Comparison of ENCODE assay signal across 21 cellular contexts in the genomic region with DNA sequence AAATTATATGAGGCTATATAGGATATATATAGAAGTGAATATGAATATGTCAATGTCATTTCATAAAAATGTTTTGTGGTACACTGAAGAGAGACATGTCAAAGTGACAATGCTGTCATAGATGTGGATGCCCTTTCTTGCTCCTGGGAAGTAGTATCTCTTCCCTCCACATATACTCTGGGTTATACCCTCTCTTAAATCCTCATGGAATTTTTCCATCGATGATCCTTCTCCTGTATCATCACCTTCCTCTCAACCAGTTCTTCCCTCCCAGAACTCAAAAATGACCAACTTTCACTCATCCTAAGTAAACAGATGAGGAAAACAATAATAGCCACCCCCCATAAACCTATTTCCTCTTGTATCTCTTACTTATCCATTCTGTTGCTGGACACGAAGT.
"Had no signal": no experiment of that assay in that cellular context is flagged by ENCODE, and none has a peak within 500 bp of the region (broad histone marks: within the 10 kb centered on the region; RNA-seq: fewer than 3 reads in every experiment).

No MANE protein-coding gene starts in this region.

- H3K27ac ChIP-seq: epithelial cell of prostate, foreskin keratinocyte, lower lobe of right lung, suprapubic skin, transverse colon had no signal

- ATAC-seq: activated CD8-positive, alpha-beta T cell treated with anti-CD3 and anti-CD28 coated beads, Interleukin-2, amount 10 ng/mL, durations not matched to agents 7 days and 5 days; foreskin keratinocyte; lower lobe of right lung; stimulated activated naive CD8-positive, alpha-beta T cell treated with anti-CD3 and anti-CD28 coated beads, Interleukin-15, Interleukin-2, amounts not matched to agents 100 U/mL and 50 U/mL, for 24 hours had no signal

- H3K9me3 Mint-ChIP-seq: activated CD4-positive, alpha-beta T cell treated with anti-CD3 and anti-CD28 coated beads, Interleukin-2, amount 10 ng/mL, durations not matched to agents 24 days and 14 days; activated naive CD4-positive, alpha-beta T cell treated with anti-CD3 and anti-CD28 coated beads for 36 hours; activated T-cell treated with anti-CD3 and anti-CD28 coated beads, Interleukin-2, amount 50 U/mL, for 24 hours; dendritic cell treated with granulocyte-macrophage colony-stimulating factor and Interleukin-4, amounts not matched to agents 40 ng/mL and 50 ng/mL, for 4 days had no signal

- H3K27ac Mint-ChIP-seq: activated CD4-positive, alpha-beta T cell treated with anti-CD3 and anti-CD28 coated beads, Interleukin-2, amount 10 ng/mL, durations not matched to agents 24 days and 14 days; activated CD8-positive, alpha-beta T cell treated with anti-CD3 and anti-CD28 coated beads, Interleukin-2, amount 10 ng/mL, durations not matched to agents 7 days and 5 days; activated naive CD4-positive, alpha-beta T cell treated with anti-CD3 and anti-CD28 coated beads for 36 hours; activated T-cell treated with anti-CD3 and anti-CD28 coated beads, Interleukin-2, amount 50 U/mL, for 24 hours; dendritic cell treated with granulocyte-macrophage colony-stimulating factor and Interleukin-4, amounts not matched to agents 40 ng/mL and 50 ng/mL, for 4 days; nephron progenitor cell; progenitor cell of endocrine pancreas had no signal

- H3K4me1 ChIP-seq: foreskin keratinocyte, lower lobe of right lung, suprapubic skin, transverse colon had no signal

- H3K4me3 Mint-ChIP-seq: activated CD4-positive, alpha-beta T cell treated with anti-CD3 and anti-CD28 coated beads, Interleukin-2, amount 10 ng/mL, durations not matched to agents 24 days and 14 days; activated CD8-positive, alpha-beta T cell treated with anti-CD3 and anti-CD28 coated beads, Interleukin-2, amount 10 ng/mL, durations not matched to agents 7 days and 5 days; activated naive CD4-positive, alpha-beta T cell treated with anti-CD3 and anti-CD28 coated beads for 36 hours; activated T-cell treated with anti-CD3 and anti-CD28 coated beads, Interleukin-2, amount 50 U/mL, for 24 hours; dendritic cell treated with granulocyte-macrophage colony-stimulating factor and Interleukin-4, amounts not matched to agents 40 ng/mL and 50 ng/mL, for 4 days; nephron progenitor cell had no signal

- DNase-seq: activated CD4-positive, alpha-beta T cell treated with anti-CD3 and anti-CD28 coated beads, Interleukin-2, amount 10 ng/mL, durations not matched to agents 24 days and 14 days; activated CD8-positive, alpha-beta T cell treated with anti-CD3 and anti-CD28 coated beads, Interleukin-2, amount 10 ng/mL, durations not matched to agents 7 days and 5 days; activated naive CD4-positive, alpha-beta T cell treated with anti-CD3 and anti-CD28 coated beads for 36 hours; activated T-cell treated with anti-CD3 and anti-CD28 coated beads, Interleukin-2, amount 50 U/mL, for 24 hours; anterior cingulate cortex; foreskin keratinocyte; islet precursor cell; lower lobe of right lung; nephron progenitor cell; occipital lobe; stimulated activated CD4-positive, alpha-beta T cell treated with anti-CD3 and anti-CD28 coated beads, Interleukin-12 subunit alpha, Interleukin-12 subunit beta, amount 100 ng/mL, for 4 hours; stimulated activated CD4-positive, alpha-beta T cell treated with anti-CD3 and anti-CD28 coated beads, Interleukin-1b, Interleukin-23, amount 100 ng/mL, for 48 hours; stimulated activated naive CD8-positive, alpha-beta T cell treated with anti-CD3 and anti-CD28 coated beads, Interleukin-15, Interleukin-2, amounts not matched to agents 100 U/mL and 50 U/mL, for 24 hours; T-helper 1 cell; T-helper 9 cell; transverse colon had no signal

- H3K27me3 Mint-ChIP-seq: activated CD4-positive, alpha-beta T cell treated with anti-CD3 and anti-CD28 coated beads, Interleukin-2, amount 10 ng/mL, durations not matched to agents 24 days and 14 days; activated T-cell treated with anti-CD3 and anti-CD28 coated beads, Interleukin-2, amount 50 U/mL, for 24 hours; dendritic cell treated with granulocyte-macrophage colony-stimulating factor and Interleukin-4, amounts not matched to agents 40 ng/mL and 50 ng/mL, for 4 days; progenitor cell of endocrine pancreas had no signal

- H3K4me3 ChIP-seq: lower lobe of right lung, right atrium auricular region, suprapubic skin, transverse colon had no signal

- H3K36me3 ChIP-seq: lower lobe of right lung, right atrium auricular region, suprapubic skin, transverse colon had no signal

- H3K27me3 ChIP-seq: foreskin keratinocyte, right atrium auricular region, suprapubic skin, transverse colon had no signal

- H3K4me1 Mint-ChIP-seq: activated CD4-positive, alpha-beta T cell treated with anti-CD3 and anti-CD28 coated beads, Interleukin-2, amount 10 ng/mL, durations not matched to agents 24 days and 14 days had no signal

- H3K9me3 ChIP-seq: lower lobe of right lung, right atrium auricular region, suprapubic skin, transverse colon had no signal
